Comparison of ENCODE assay signal across 8 cellular contexts in the genomic region with DNA sequence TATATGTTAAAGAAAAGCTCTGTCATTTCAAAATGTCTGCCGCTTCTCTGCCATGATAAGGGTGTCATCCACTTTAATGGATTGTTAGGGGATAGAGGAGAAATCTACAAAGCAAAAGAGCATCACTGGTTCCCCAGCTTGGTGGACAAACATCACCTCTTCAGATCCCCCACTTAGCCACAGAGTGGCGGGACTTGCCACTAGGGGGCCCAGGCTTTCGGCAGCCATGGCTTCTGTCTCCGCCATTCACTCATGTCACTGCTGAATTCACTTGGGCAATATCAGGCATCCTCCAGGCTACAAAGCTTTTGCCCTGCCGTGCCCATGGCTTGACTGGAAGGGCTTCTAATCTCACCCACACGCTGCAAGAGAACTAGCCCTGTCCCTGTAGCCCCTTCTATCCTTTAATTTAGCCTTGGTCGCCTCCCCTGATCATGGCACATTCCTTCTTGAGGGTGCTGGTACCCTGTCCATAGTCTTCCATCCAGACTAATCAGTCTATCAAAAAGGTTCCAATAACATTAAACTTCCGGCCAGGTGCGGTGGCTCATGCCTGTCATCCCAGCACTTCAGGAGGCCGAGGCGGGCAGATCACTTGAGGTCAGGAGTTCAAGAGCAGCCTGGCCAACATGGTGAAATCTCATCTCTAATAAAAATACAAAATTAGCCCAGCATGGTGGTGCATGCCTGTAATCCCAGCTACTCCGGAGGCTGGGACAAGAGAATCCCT. TPM values are rescaled to one million over a fixed set of nuclear protein-coding genes. Genes with fewer than 3 reads are reported as not detected.
A peak's percentile ranks its signal among the peaks of the same experiment; 100 is the strongest.
DNase-seq lines count a peak whose midpoint lies in the region; ATAC-seq and TF ChIP-seq lines count a peak whose summit lies in the region.

No MANE protein-coding gene starts in this region.

- DNase-seq in CD1c-positive myeloid dendritic cell (ENCODE audit: extremely low spot score) (peak; percentile 72), HEK293T (ENCODE audit: extremely low spot score) (peak; percentile 78), RPMI8226 (peak; percentile 84), glomerular visceral epithelial cell (ENCODE audit: extremely low spot score) (peak; percentile 35), renal cortical epithelial cell (ENCODE audit: low read depth) (peak; percentile 18), NCI-H1436 treated with DMSO at 0.1 percent for 48 hours (lab: John Stamatoyannopoulos, UW) (no peak)
- peak; percentile 50 for DNase-seq in activated effector memory CD4-positive, alpha-beta T cell treated with Interleukin-2 at 50 U/mL for 16 hours

- no peak for ATAC-seq in HG02938 (IDR thresholded peaks at IDR 0.05; ENCODE audit: unreplicated experiment)

- POLR2A ChIA-PET in HEK293T (lab: Yijun Ruan, JAX), result no interaction called here

- CTCF ChIA-PET in HEK293T (lab: Yijun Ruan, JAX), result no interaction called here

TF ChIP-seq in HEK293T, 16 proteins besides CTCF, POLR2A, EP300 and RAD21:
- TF ChIP-seq, protein P1, sequence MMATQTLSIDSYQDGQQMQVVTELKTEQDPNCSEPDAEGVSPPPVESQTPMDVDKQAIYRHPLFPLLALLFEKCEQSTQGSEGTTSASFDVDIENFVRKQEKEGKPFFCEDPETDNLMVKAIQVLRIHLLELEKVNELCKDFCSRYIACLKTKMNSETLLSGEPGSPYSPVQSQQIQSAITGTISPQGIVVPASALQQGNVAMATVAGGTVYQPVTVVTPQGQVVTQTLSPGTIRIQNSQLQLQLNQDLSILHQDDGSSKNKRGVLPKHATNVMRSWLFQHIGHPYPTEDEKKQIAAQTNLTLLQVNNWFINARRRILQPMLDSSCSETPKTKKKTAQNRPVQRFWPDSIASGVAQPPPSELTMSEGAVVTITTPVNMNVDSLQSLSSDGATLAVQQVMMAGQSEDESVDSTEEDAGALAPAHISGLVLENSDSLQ (IDR thresholded peaks at IDR 0.05), result 0 out of 2 replicates have a peak, but pooled peaks have one; percentile 7
- no peak for TF ChIP-seq NFRKB (IDR thresholded peaks at IDR 0.05)

RNA-seq across cellular contexts. Expression of gene SBK1, which starts 34.7 kb away (rescaled TPM):
- total RNA-seq in renal cortical epithelial cell, result 0.35 and 0.70 TPM in 2 replicates

RNA-seq across cellular contexts. Expression of gene NPIPB6, which starts 36.3 kb away (rescaled TPM):
- total RNA-seq in renal cortical epithelial cell, result 0.30 and 0.69 TPM in 2 replicates
